8 cellular contexts compared by ENCODE assay signal in genomic region chr2:43426305-43427031, GRCh38.
DNase-seq lines count a peak whose midpoint lies in the region; ATAC-seq and TF ChIP-seq lines count a peak whose summit lies in the region.

No MANE protein-coding gene starts in this region.

- H3K27ac ChIP-seq in colonic mucosa: peak overlapping the region; percentile 88

- H3K4me1 Mint-ChIP-seq in memory B cell: peaks cover 27% of the 10 kb centered on the region

- intact Hi-C loops in colonic mucosa (cut with DNase I): no loop called here

- DNase-seq in ELF-1 (ENCODE audit: low read depth, low spot score) (peak; percentile 44), H4 (ENCODE audit: low spot score) (peak; percentile 95), LNCaP clone FGC (ENCODE audit: low read depth) (peak; percentile 93), colonic mucosa (peak; percentile 80), memory B cell (ENCODE audit: low spot score in 2 of 2) (peak in 1 of 2 donors; percentile 46), NCI-H128 (lab: John Stamatoyannopoulos, UW; ENCODE audit: unreplicated experiment) (no peak)
- DNase-seq in activated CD4-positive, CD25-positive, alpha-beta regulatory T cell treated with anti-CD3 and anti-CD28 coated beads, Interleukin-2, amount 50 U/mL, for 72 hours: peak; percentile 33
- DNase-seq in stimulated activated CD8-positive, alpha-beta memory T cell treated with anti-CD3 and anti-CD28 coated beads, Interleukin-15, amount 100 ng/mL, for 48 hours (ENCODE audit: low read depth in 2 of 2): peak; percentile 58 to 64

- peak overlapping the region in 1 of 2 donors; percentile 43 for H3K9ac ChIP-seq in colonic mucosa (ENCODE audit: low read depth in 2 of 2, low read length in 2 of 2)

- TF ChIP-seq CTCF in LNCaP clone FGC (IDR thresholded peaks at IDR 0.05; ENCODE audit: control insufficient read depth, extremely low read depth, insufficient read depth) (no peak), colonic mucosa (IDR thresholded peaks at IDR 0.05) (no peak)

- no peaks in the 10 kb centered on the region for H3K27me3 ChIP-seq in colonic mucosa

- peak; percentile 100 for ATAC-seq in memory B cell (ENCODE audit: low read depth)

- H3K4me3 Mint-ChIP-seq in memory B cell: peak overlapping the region; percentile 62

- no peaks in the 10 kb centered on the region for H3K9me3 Mint-ChIP-seq in memory B cell

- H3K9me3 ChIP-seq in colonic mucosa: no peaks in the 10 kb centered on the region

- peak overlapping the region; percentile 74 for H3K27ac Mint-ChIP-seq in memory B cell

- no peaks in the 10 kb centered on the region for H3K27me3 Mint-ChIP-seq in memory B cell

- no peaks in the 10 kb centered on the region for H3K36me3 ChIP-seq in colonic mucosa

- peaks cover 20% of the 10 kb centered on the region for H3K36me3 Mint-ChIP-seq in memory B cell

- H3K4me3 ChIP-seq in LNCaP clone FGC (ENCODE audit: low read depth, low read length) (no peak overlapping the region), colonic mucosa (no peak overlapping the region)

- peaks cover 19% of the 10 kb centered on the region for H3K4me1 ChIP-seq in colonic mucosa
